In genomic region chr3:109155828-109156227, GRCh38 we compare ENCODE assay signal across 24 cellular contexts. TPM values are rescaled to one million over a fixed set of nuclear protein-coding genes. Genes with fewer than 3 reads are reported as not detected.
"Had no signal": no experiment of that assay in that cellular context is flagged by ENCODE, and none has a peak within 500 bp of the region (broad histone marks: within the 10 kb centered on the region; RNA-seq: fewer than 3 reads in every experiment).

No MANE protein-coding gene starts in this region.

- FAIRE-seq: astrocyte had no signal

- H3K27me3 ChIP-seq: adrenal gland, breast epithelium, esophagus muscularis mucosa, gastroesophageal sphincter, heart right ventricle, ovary, spleen had no signal

- H3K27ac ChIP-seq: adrenal gland, breast epithelium, esophagus muscularis mucosa, gastroesophageal sphincter, heart right ventricle, ovary, spleen had no signal

- H3K9me3 ChIP-seq: adrenal gland, gastroesophageal sphincter, ovary had no signal

- H3K4me1 ChIP-seq: adrenal gland, breast epithelium, esophagus muscularis mucosa, gastroesophageal sphincter, heart right ventricle, spleen had no signal

- H3K27me3 Mint-ChIP-seq: stimulated activated naive B cell treated with anti-CD40 and anti-IgM and Interleukin-4, amounts not matched to agents 10 μg/mL and 1 μg/mL and 100 μg/mL, for 72 hours had no signal

- DNase-seq: activated CD4-positive, alpha-beta T cell treated with anti-CD3 and anti-CD28 coated beads, Interleukin-2, amount 50 U/mL, for 1 hour; activated CD8-positive, alpha-beta memory T cell treated with anti-CD3 and anti-CD28 coated beads, Interleukin-2, amount 50 U/mL, for 48 hours; activated effector memory CD4-positive, alpha-beta T cell treated with Interleukin-2 at 50 U/mL for 16 hours; activated T-cell treated with anti-CD3 and anti-CD28 coated beads, Interleukin-2, amount 50 U/mL, for 48 hours; adrenal gland; cortex of kidney; effector CD4-positive, alpha-beta T cell; heart right ventricle; left ventricle myocardium superior; naive thymus-derived CD8-positive, alpha-beta T cell; ovary; spleen; stimulated activated naive B cell treated with anti-CD40 and anti-IgM and Interleukin-4, amounts not matched to agents 10 μg/mL and 1 μg/mL and 100 μg/mL, for 72 hours had no signal

- H3K27ac Mint-ChIP-seq: activated naive CD4-positive, alpha-beta T cell treated with anti-CD3 and anti-CD28 coated beads, Interleukin-2, amount 50 U/mL, for 72 hours; memory B cell; naive thymus-derived CD8-positive, alpha-beta T cell; stimulated activated naive B cell treated with anti-CD40 and anti-IgM and Interleukin-4, amounts not matched to agents 10 μg/mL and 1 μg/mL and 100 μg/mL, for 72 hours; T-helper 1 cell treated with Interleukin-12 subunit alpha and Interleukin-12 subunit beta and Interleukin-4 antibody, amounts not matched to agents 30 μg/mL and 1 μg/mL, for 36 hours had no signal

- H3K9me3 Mint-ChIP-seq: T-helper 1 cell treated with Interleukin-12 subunit alpha and Interleukin-12 subunit beta and Interleukin-4 antibody, amounts not matched to agents 30 μg/mL and 1 μg/mL, for 36 hours had no signal

- H3K36me3 ChIP-seq: adrenal gland, breast epithelium, esophagus muscularis mucosa, gastroesophageal sphincter, heart right ventricle, ovary, spleen had no signal

- H3K4me3 Mint-ChIP-seq: memory B cell; naive thymus-derived CD8-positive, alpha-beta T cell; stimulated activated naive B cell treated with anti-CD40 and anti-IgM and Interleukin-4, amounts not matched to agents 10 μg/mL and 1 μg/mL and 100 μg/mL, for 72 hours; T-helper 1 cell treated with Interleukin-12 subunit alpha and Interleukin-12 subunit beta and Interleukin-4 antibody, amounts not matched to agents 30 μg/mL and 1 μg/mL, for 36 hours had no signal

- H3K4me1 Mint-ChIP-seq: memory B cell; naive thymus-derived CD8-positive, alpha-beta T cell; stimulated activated naive B cell treated with anti-CD40 and anti-IgM and Interleukin-4, amounts not matched to agents 10 μg/mL and 1 μg/mL and 100 μg/mL, for 72 hours had no signal

- ATAC-seq: activated CD4-positive, CD25-positive, alpha-beta regulatory T cell treated with anti-CD3 and anti-CD28 coated beads, Interleukin-2, amount 50 U/mL, for 24 hours; activated naive CD4-positive, alpha-beta T cell treated with anti-CD3 and anti-CD28 coated beads, Interleukin-2, amount 50 U/mL, for 72 hours; gastroesophageal sphincter; heart right ventricle; left ventricle myocardium superior; naive thymus-derived CD8-positive, alpha-beta T cell; sciatic nerve; stimulated activated naive B cell treated with anti-CD40 and anti-IgM and Interleukin-4, amounts not matched to agents 10 μg/mL and 1 μg/mL and 100 μg/mL, for 72 hours had no signal

- H3K4me3 ChIP-seq: adrenal gland, breast epithelium, esophagus muscularis mucosa, gastroesophageal sphincter, heart right ventricle, ovary, spleen had no signal

RNA-seq across cellular contexts. Expression of gene C3orf85, which starts 19.3 kb away (rescaled TPM):
- total RNA-seq: activated naive CD4-positive, alpha-beta T cell treated with anti-CD3 and anti-CD28 coated beads, Interleukin-2, amount 50 U/mL, for 72 hours; adrenal gland; astrocyte; breast epithelium; esophagus muscularis mucosa; gastroesophageal sphincter; heart right ventricle; left ventricle myocardium superior; naive thymus-derived CD8-positive, alpha-beta T cell; ovary; pulmonary artery endothelial cell; sciatic nerve; spleen; ureter had no signal
- polyA plus RNA-seq: adrenal gland; heart right ventricle; naive thymus-derived CD8-positive, alpha-beta T cell; ovary; spleen had no signal

RNA-seq across cellular contexts. Expression of gene MORC1, which starts 37.9 kb away (rescaled TPM):
- total RNA-seq: activated naive CD4-positive, alpha-beta T cell treated with anti-CD3 and anti-CD28 coated beads, Interleukin-2, amount 50 U/mL, for 72 hours; astrocyte; esophagus muscularis mucosa; gastroesophageal sphincter; heart right ventricle; left ventricle myocardium superior; naive thymus-derived CD8-positive, alpha-beta T cell; pulmonary artery endothelial cell; sciatic nerve; ureter had no signal
- polyA plus RNA-seq: heart right ventricle; naive thymus-derived CD8-positive, alpha-beta T cell had no signal
